23 cellular contexts compared by ENCODE assay signal in genomic region chr4:172845281-172845680, GRCh38.
DNase-seq lines count a peak whose midpoint lies in the region; ATAC-seq and TF ChIP-seq lines count a peak whose summit lies in the region.
"Had no signal": no experiment of that assay in that cellular context is flagged by ENCODE, and none has a peak within 500 bp of the region (broad histone marks: within the 10 kb centered on the region; RNA-seq: fewer than 3 reads in every experiment).

No MANE protein-coding gene starts in this region.

- H2BK15ac ChIP-seq in IMR-90 (ENCODE audit: low read depth, low read length): no peak overlapping the region

- no CpG with 5 or more reads among the region's 3 CpGs for WGBS in IMR-90 (ENCODE audit: extremely low coverage in 2 of 2, insufficient read length in 1 of 2), 2 experiments
- 57 to 65% methylated on average over 3 of the region's 3 CpGs for WGBS in testis, 2 donors

- ATAC-seq in IMR-90 (ENCODE audit: low read depth): no peak
- no peak for ATAC-seq in activated T-cell treated with anti-CD3 and anti-CD28 coated beads, Interleukin-2, amount 50 U/mL, for 72 hours (replicated peaks in 1 of 2)

- no peak overlapping the region for H2AFZ ChIP-seq in IMR-90 (replicated peaks; ENCODE audit: low read length, poor library complexity)

- no peak overlapping the region for H3K4me3 Mint-ChIP-seq in activated T-cell treated with anti-CD3 and anti-CD28 coated beads, Interleukin-2, amount 50 U/mL, for 72 hours
- H3K4me3 Mint-ChIP-seq: CD14-positive monocyte; CD4-positive, alpha-beta memory T cell; CD4-positive, CD25-positive, alpha-beta regulatory T cell; CD8-positive, alpha-beta memory T cell had no signal

- TF ChIP-seq CTCF in IMR-90 (conservative IDR thresholded peaks at IDR 0.05; ENCODE audit: low read depth, low read length): no peak
- no peak for TF ChIP-seq CTCF in testis (IDR thresholded peaks at IDR 0.05)

- no TSS peak for BruUV-seq in IMR-90 (replicated peaks; lab: Mats Ljungman, UMichigan)

- no peaks in the 10 kb centered on the region for H3K27me3 ChIP-seq in IMR-90 (ENCODE audit: control insufficient read depth, insufficient read depth, low read length)
- H3K27me3 ChIP-seq in testis: no peaks in the 10 kb centered on the region
- H3K27me3 ChIP-seq: BE2C, BLaER1 had no signal

- no peak overlapping the region for H3K27ac ChIP-seq in IMR-90 (ENCODE audit: insufficient read depth, low read length)
- H3K27ac ChIP-seq in testis: peak overlapping the region in 1 of 2 donors; percentile 25
- H3K27ac ChIP-seq: BLaER1 had no signal

- H3K18ac ChIP-seq in IMR-90 (ENCODE audit: low read depth, low read length): no peak overlapping the region

- H3K27me3 Mint-ChIP-seq in activated T-cell treated with anti-CD3 and anti-CD28 coated beads, Interleukin-2, amount 50 U/mL, for 72 hours (ENCODE audit: low read depth): no peaks in the 10 kb centered on the region
- H3K27me3 Mint-ChIP-seq: CD4-positive, alpha-beta memory T cell; CD4-positive, CD25-positive, alpha-beta regulatory T cell had no signal

- H3K4me1 ChIP-seq in IMR-90 (ENCODE audit: control insufficient read depth, insufficient read depth, low read length): peaks cover 5% of the 10 kb centered on the region; the same call in 1 of the 2 replicates
- H3K4me1 ChIP-seq in testis: peaks cover 4% of the 10 kb centered on the region
- H3K4me1 ChIP-seq: BE2C, BLaER1, Caco-2 had no signal

- no peaks in the 10 kb centered on the region for H3K9me3 Mint-ChIP-seq in activated T-cell treated with anti-CD3 and anti-CD28 coated beads, Interleukin-2, amount 50 U/mL, for 72 hours

- no peak overlapping the region for H3K23ac ChIP-seq in IMR-90 (ENCODE audit: low read depth, low read length)

- in situ Hi-C loops in IMR-90 (cut with MboI; ENCODE audit: low sequenced_read_pairs): no loop called here

- no peak overlapping the region for H4K5ac ChIP-seq in IMR-90 (ENCODE audit: low read depth, low read length)

- no peaks in the 10 kb centered on the region for H3K4me1 Mint-ChIP-seq in activated T-cell treated with anti-CD3 and anti-CD28 coated beads, Interleukin-2, amount 50 U/mL, for 72 hours (ENCODE audit: low read depth)
- H3K4me1 Mint-ChIP-seq: CD4-positive, alpha-beta memory T cell; CD4-positive, CD25-positive, alpha-beta regulatory T cell; CD8-positive, alpha-beta memory T cell had no signal

- no peak overlapping the region for H2AK9ac ChIP-seq in IMR-90 (replicated peaks; ENCODE audit: low read depth, low read length, poor library complexity)

- no peak overlapping the region for H3K4me2 ChIP-seq in IMR-90 (ENCODE audit: low read depth, low read length)
- H3K4me2 ChIP-seq: BLaER1 had no signal

- no peaks in the 10 kb centered on the region for H3K36me3 ChIP-seq in IMR-90 (ENCODE audit: control insufficient read depth, insufficient read depth, low read length)
- no peaks in the 10 kb centered on the region for H3K36me3 ChIP-seq in testis (ENCODE audit: low read depth, missing control alignments)
- H3K36me3 ChIP-seq: BE2C, BLaER1 had no signal

- no peak overlapping the region for H4K8ac ChIP-seq in IMR-90 (ENCODE audit: low read depth in 2 of 2, low read length in 2 of 2)

- POLR2A ChIA-PET in IMR-90 (lab: Charles Lee; ENCODE audit: unreplicated experiment): no interaction called here

- H2BK20ac ChIP-seq in IMR-90 (ENCODE audit: low read depth, low read length): no peak overlapping the region

- H4K20me1 ChIP-seq in IMR-90 (ENCODE audit: insufficient read depth, low read length): no peaks in the 10 kb centered on the region
- H4K20me1 ChIP-seq: BLaER1 had no signal

- H3K56ac ChIP-seq in IMR-90 (ENCODE audit: extremely low read depth, insufficient read depth, low read length): no peak overlapping the region

- H3K36me3 Mint-ChIP-seq in activated T-cell treated with anti-CD3 and anti-CD28 coated beads, Interleukin-2, amount 50 U/mL, for 72 hours (ENCODE audit: insufficient read depth in 2 of 2): no peaks in the 10 kb centered on the region
- H3K36me3 Mint-ChIP-seq: CD14-positive monocyte; CD4-positive, alpha-beta memory T cell; CD4-positive, CD25-positive, alpha-beta regulatory T cell; CD8-positive, alpha-beta memory T cell had no signal

- H3K14ac ChIP-seq in IMR-90 (replicated peaks; ENCODE audit: low read depth, low read length): no peak overlapping the region

- intact Hi-C loops in IMR-90 (cut with micrococcal nuclease): no loop called here
- intact Hi-C loops in testis (cut with DNase I; ENCODE audit: low total_unique reads): no loop called here

- H3K4ac ChIP-seq in IMR-90 (ENCODE audit: low read depth, low read length): 0 out of 2 replicates have a peak overlapping the region, but pooled peaks have one; percentile 36

- H3K27ac Mint-ChIP-seq in activated T-cell treated with anti-CD3 and anti-CD28 coated beads, Interleukin-2, amount 50 U/mL, for 72 hours: no peak overlapping the region
- H3K27ac Mint-ChIP-seq: CD14-positive monocyte; CD4-positive, alpha-beta memory T cell; CD4-positive, CD25-positive, alpha-beta regulatory T cell; CD8-positive, alpha-beta memory T cell had no signal

- no peak for TF ChIP-seq POLR2A in IMR-90 (IDR thresholded peaks at IDR 0.05; ENCODE audit: low read depth, low read length)
- TF ChIP-seq POLR2A in testis (IDR thresholded peaks at IDR 0.05): no peak

- H2AK5ac ChIP-seq in IMR-90 (ENCODE audit: low read depth, low read length): no peak overlapping the region

- dilution Hi-C loops in IMR-90 (cut with HindIII; ENCODE audit: low sequenced_read_pairs, unreplicated experiment): no loop called here

- no peak overlapping the region for H2BK5ac ChIP-seq in IMR-90 (ENCODE audit: low read depth, low read length, poor library complexity, severe bottlenecking)

- DNase-seq in COLO829 (ENCODE audit: low spot score): peak; percentile 86
- DNase-seq in IMR-90: no peak
- peak; percentile 75 for DNase-seq in foreskin melanocyte
- peak; percentile 74 for DNase-seq in testis
- DNase-seq in activated T-cell treated with anti-CD3 and anti-CD28 coated beads, Interleukin-2, amount 50 U/mL, for 72 hours: no peak
- DNase-seq in GDM1 (lab: John Stamatoyannopoulos, UW): no peak
- no peak for DNase-seq in DMS153 (lab: John Stamatoyannopoulos, UW)
- DNase-seq: 8988T; ACHN; BE2C; C1 segment of cervical spinal cord; Caco-2; Calu3; CD4-positive, alpha-beta memory T cell; CD4-positive, CD25-positive, alpha-beta regulatory T cell; CD8-positive, alpha-beta memory T cell; DMS53; DMS79; DND-41; EL; GF-D8 had no signal

- H3K9me3 ChIP-seq in IMR-90 (ENCODE audit: control insufficient read depth, insufficient read depth, low read length): no peaks in the 10 kb centered on the region
- H3K9me3 ChIP-seq in testis: no peaks in the 10 kb centered on the region
- H3K9me3 ChIP-seq: BE2C, BLaER1, Caco-2 had no signal

- no peaks in the 10 kb centered on the region for H3K79me1 ChIP-seq in IMR-90 (ENCODE audit: low read depth in 1 of 2, low read length in 2 of 2)

- H3K4me3 ChIP-seq in IMR-90 (ENCODE audit: insufficient read depth, low read depth, low read length) (no peak overlapping the region), testis (no peak overlapping the region)
- H3K4me3 ChIP-seq: BLaER1 had no signal

- H3K9me1 ChIP-seq in IMR-90 (ENCODE audit: insufficient read depth, low read length): peaks cover 4% of the 10 kb centered on the region; the same call in 1 of the 2 replicates

- no peak overlapping the region for H2BK120ac ChIP-seq in IMR-90 (ENCODE audit: low read depth, low read length)

- H4K91ac ChIP-seq in IMR-90 (ENCODE audit: insufficient read depth, low read depth, low read length): no peak overlapping the region

- H3K9ac ChIP-seq in IMR-90 (ENCODE audit: low read depth, low read length): no peak overlapping the region
- H3K9ac ChIP-seq: BLaER1 had no signal

- CTCF ChIA-PET in IMR-90 (lab: Yijun Ruan, JAX): no interaction called here

- no peak for TF ChIP-seq RAD21 in IMR-90 (IDR thresholded peaks at IDR 0.05; ENCODE audit: low read length)

TF ChIP-seq in IMR-90, 13 proteins besides CTCF, POLR2A, EP300 and RAD21:
- TF ChIP-seq MAZ (IDR thresholded peaks at IDR 0.05; ENCODE audit: borderline replicate concordance, low read depth, low read length) (no peak), SMC3 (IDR thresholded peaks at IDR 0.05; ENCODE audit: low read depth, low read length) (no peak), BHLHE40 (IDR thresholded peaks at IDR 0.05; ENCODE audit: low read depth, low read length) (no peak), CHD1 (IDR thresholded peaks at IDR 0.05; ENCODE audit: low read depth, low read length) (no peak), RFX5 (IDR thresholded peaks at IDR 0.05; ENCODE audit: low read depth, low read length) (no peak), FOS (IDR thresholded peaks at IDR 0.05; ENCODE audit: low read depth, low read length) (no peak), RCOR1 (IDR thresholded peaks at IDR 0.05; ENCODE audit: insufficient replicate concordance, low read length) (no peak), CEBPB (IDR thresholded peaks at IDR 0.05; ENCODE audit: low read depth, low read length) (no peak), MXI1 (IDR thresholded peaks at IDR 0.05; ENCODE audit: borderline replicate concordance, low read depth, low read length) (no peak)
- TF ChIP-seq, protein P1, sequence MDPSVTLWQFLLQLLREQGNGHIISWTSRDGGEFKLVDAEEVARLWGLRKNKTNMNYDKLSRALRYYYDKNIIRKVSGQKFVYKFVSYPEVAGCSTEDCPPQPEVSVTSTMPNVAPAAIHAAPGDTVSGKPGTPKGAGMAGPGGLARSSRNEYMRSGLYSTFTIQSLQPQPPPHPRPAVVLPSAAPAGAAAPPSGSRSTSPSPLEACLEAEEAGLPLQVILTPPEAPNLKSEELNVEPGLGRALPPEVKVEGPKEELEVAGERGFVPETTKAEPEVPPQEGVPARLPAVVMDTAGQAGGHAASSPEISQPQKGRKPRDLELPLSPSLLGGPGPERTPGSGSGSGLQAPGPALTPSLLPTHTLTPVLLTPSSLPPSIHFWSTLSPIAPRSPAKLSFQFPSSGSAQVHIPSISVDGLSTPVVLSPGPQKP (IDR thresholded peaks at IDR 0.05; ENCODE audit: borderline replicate concordance, low read depth, low read length): no peak
- TF ChIP-seq, protein P2, sequence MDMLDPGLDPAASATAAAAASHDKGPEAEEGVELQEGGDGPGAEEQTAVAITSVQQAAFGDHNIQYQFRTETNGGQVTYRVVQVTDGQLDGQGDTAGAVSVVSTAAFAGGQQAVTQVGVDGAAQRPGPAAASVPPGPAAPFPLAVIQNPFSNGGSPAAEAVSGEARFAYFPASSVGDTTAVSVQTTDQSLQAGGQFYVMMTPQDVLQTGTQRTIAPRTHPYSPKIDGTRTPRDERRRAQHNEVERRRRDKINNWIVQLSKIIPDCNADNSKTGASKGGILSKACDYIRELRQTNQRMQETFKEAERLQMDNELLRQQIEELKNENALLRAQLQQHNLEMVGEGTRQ (IDR thresholded peaks at IDR 0.05; ENCODE audit: low read depth, low read length): no peak
TF ChIP-seq in IMR-90: peak in this region for 0.

Comparison
In these comparisons a context has a peak if more than half of its experiments do, and no peak if none do; other contexts are left out.
1. DNase-seq: peak in COLO829 (single experiment), foreskin melanocyte (single experiment) and testis (single experiment); none in IMR-90 (single experiment), activated T-cell treated with anti-CD3 and anti-CD28 coated beads, Interleukin-2, amount 50 U/mL, for 72 hours (0 of 2), GDM1 (single experiment) and DMS153 (single experiment).